Comparison of ENCODE assay signal across 1 cellular context in genomic region chr13:33260168-33261098, GRCh38.
A peak's percentile ranks its signal among the peaks of the same experiment; 100 is the strongest.
TF ChIP-seq lines count a peak whose summit lies in the region.

No MANE protein-coding gene starts in this region.

TF ChIP-seq in HepG2, 621 proteins besides CTCF, POLR2A, EP300 and RAD21 (continued from another document and continues in another):
- TF ChIP-seq, protein P1, sequence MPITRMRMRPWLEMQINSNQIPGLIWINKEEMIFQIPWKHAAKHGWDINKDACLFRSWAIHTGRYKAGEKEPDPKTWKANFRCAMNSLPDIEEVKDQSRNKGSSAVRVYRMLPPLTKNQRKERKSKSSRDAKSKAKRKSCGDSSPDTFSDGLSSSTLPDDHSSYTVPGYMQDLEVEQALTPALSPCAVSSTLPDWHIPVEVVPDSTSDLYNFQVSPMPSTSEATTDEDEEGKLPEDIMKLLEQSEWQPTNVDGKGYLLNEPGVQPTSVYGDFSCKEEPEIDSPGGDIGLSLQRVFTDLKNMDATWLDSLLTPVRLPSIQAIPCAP (CRISPR knock-in tag; IDR thresholded peaks at IDR 0.05; ENCODE audit: low read depth): no peak
- no peak for TF ChIP-seq ZNF577 (CRISPR knock-in tag; IDR thresholded peaks at IDR 0.05; ENCODE audit: borderline replicate concordance, low read depth)
- no peak for TF ChIP-seq AHR (CRISPR knock-in tag; IDR thresholded peaks at IDR 0.05)
- TF ChIP-seq ZBTB38 (CRISPR knock-in tag; IDR thresholded peaks at IDR 0.05): no peak
- TF ChIP-seq ZNF546 (CRISPR knock-in tag; conservative IDR thresholded peaks at IDR 0.05): no peak
- TF ChIP-seq ZNF619 (CRISPR knock-in tag; IDR thresholded peaks at IDR 0.05): no peak
- peak; percentile 85 for TF ChIP-seq HOXA3 (CRISPR knock-in tag; IDR thresholded peaks at IDR 0.05)
- peak; percentile 87 for TF ChIP-seq YY1 (IDR thresholded peaks at IDR 0.05; ENCODE audit: insufficient read depth, insufficient replicate concordance, low read depth, low read length)
- TF ChIP-seq PCBP1 (IDR thresholded peaks at IDR 0.05; ENCODE audit: borderline replicate concordance, low read depth, low read length): no peak
- TF ChIP-seq SCMH1 (CRISPR knock-in tag; IDR thresholded peaks at IDR 0.05; ENCODE audit: borderline replicate concordance): no peak
- no peak for TF ChIP-seq ATM (IDR thresholded peaks at IDR 0.05; ENCODE audit: borderline replicate concordance)
- TF ChIP-seq ZNF501 (CRISPR knock-in tag; IDR thresholded peaks at IDR 0.05): peak; percentile 73; the same call in 1 of the 2 replicates
- TF ChIP-seq HDAC2 (CRISPR knock-in tag; IDR thresholded peaks at IDR 0.05): peak; percentile 96
- no peak for TF ChIP-seq ZNF263 (CRISPR knock-in tag; IDR thresholded peaks at IDR 0.05)
- TF ChIP-seq FOXA1 (IDR thresholded peaks at IDR 0.05): 0 out of 2 replicates have a peak, but pooled peaks have one; percentile 55
- TF ChIP-seq FOXA1 (CRISPR knock-in tag; IDR thresholded peaks at IDR 0.05): peak; percentile 97
- peak; percentile 90 for TF ChIP-seq THRA (CRISPR knock-in tag; IDR thresholded peaks at IDR 0.05; ENCODE audit: borderline replicate concordance)
- TF ChIP-seq TCF7 (IDR thresholded peaks at IDR 0.05; ENCODE audit: low read depth): peak; percentile 100
- TF ChIP-seq, protein P2, sequence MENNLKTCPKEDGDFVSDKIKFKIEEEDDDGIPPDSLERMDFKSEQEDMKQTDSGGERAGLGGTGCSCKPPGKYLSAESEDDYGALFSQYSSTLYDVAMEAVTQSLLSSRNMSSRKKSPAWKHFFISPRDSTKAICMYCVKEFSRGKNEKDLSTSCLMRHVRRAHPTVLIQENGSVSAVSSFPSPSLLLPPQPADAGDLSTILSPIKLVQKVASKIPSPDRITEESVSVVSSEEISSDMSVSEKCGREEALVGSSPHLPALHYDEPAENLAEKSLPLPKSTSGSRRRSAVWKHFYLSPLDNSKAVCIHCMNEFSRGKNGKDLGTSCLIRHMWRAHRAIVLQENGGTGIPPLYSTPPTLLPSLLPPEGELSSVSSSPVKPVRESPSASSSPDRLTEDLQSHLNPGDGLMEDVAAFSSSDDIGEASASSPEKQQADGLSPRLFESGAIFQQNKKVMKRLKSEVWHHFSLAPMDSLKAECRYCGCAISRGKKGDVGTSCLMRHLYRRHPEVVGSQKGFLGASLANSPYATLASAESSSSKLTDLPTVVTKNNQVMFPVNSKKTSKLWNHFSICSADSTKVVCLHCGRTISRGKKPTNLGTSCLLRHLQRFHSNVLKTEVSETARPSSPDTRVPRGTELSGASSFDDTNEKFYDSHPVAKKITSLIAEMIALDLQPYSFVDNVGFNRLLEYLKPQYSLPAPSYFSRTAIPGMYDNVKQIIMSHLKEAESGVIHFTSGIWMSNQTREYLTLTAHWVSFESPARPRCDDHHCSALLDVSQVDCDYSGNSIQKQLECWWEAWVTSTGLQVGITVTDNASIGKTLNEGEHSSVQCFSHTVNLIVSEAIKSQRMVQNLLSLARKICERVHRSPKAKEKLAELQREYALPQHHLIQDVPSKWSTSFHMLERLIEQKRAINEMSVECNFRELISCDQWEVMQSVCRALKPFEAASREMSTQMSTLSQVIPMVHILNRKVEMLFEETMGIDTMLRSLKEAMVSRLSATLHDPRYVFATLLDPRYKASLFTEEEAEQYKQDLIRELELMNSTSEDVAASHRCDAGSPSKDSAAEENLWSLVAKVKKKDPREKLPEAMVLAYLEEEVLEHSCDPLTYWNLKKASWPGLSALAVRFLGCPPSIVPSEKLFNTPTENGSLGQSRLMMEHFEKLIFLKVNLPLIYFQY (CRISPR knock-in tag; IDR thresholded peaks at IDR 0.05; ENCODE audit: borderline replicate concordance): no peak
- TF ChIP-seq, protein P3, sequence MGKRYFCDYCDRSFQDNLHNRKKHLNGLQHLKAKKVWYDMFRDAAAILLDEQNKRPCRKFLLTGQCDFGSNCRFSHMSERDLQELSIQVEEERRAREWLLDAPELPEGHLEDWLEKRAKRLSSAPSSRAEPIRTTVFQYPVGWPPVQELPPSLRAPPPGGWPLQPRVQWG (CRISPR knock-in tag; IDR thresholded peaks at IDR 0.05; ENCODE audit: borderline replicate concordance, low read depth): no peak
- no peak for TF ChIP-seq SP1 (IDR thresholded peaks at IDR 0.05)
- TF ChIP-seq SP1 (CRISPR knock-in tag; IDR thresholded peaks at IDR 0.05): 0 out of 2 replicates have a peak, but pooled peaks have one; percentile 38
- peak; percentile 67; the same call in 1 of the 2 replicates for TF ChIP-seq NCOA1 (CRISPR knock-in tag; IDR thresholded peaks at IDR 0.05)
- no peak for TF ChIP-seq HBP1 (CRISPR knock-in tag; IDR thresholded peaks at IDR 0.05; ENCODE audit: low read depth)
- TF ChIP-seq, protein P4, sequence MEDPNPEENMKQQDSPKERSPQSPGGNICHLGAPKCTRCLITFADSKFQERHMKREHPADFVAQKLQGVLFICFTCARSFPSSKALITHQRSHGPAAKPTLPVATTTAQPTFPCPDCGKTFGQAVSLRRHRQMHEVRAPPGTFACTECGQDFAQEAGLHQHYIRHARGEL (CRISPR knock-in tag; IDR thresholded peaks at IDR 0.05): no peak
- no peak for TF ChIP-seq ARNT (IDR thresholded peaks at IDR 0.05)
- peak; percentile 93 for TF ChIP-seq ZGPAT (CRISPR knock-in tag; IDR thresholded peaks at IDR 0.05)
- no peak for TF ChIP-seq ZNF841 (CRISPR knock-in tag; IDR thresholded peaks at IDR 0.05; ENCODE audit: borderline replicate concordance)
- no peak for TF ChIP-seq ZNF260 (CRISPR knock-in tag; IDR thresholded peaks at IDR 0.05; ENCODE audit: borderline replicate concordance, low read depth)
- TF ChIP-seq HES4 (CRISPR knock-in tag; IDR thresholded peaks at IDR 0.05; ENCODE audit: borderline replicate concordance): no peak
- no peak for TF ChIP-seq FLYWCH1 (CRISPR knock-in tag; IDR thresholded peaks at IDR 0.05)
- TF ChIP-seq, protein P5, sequence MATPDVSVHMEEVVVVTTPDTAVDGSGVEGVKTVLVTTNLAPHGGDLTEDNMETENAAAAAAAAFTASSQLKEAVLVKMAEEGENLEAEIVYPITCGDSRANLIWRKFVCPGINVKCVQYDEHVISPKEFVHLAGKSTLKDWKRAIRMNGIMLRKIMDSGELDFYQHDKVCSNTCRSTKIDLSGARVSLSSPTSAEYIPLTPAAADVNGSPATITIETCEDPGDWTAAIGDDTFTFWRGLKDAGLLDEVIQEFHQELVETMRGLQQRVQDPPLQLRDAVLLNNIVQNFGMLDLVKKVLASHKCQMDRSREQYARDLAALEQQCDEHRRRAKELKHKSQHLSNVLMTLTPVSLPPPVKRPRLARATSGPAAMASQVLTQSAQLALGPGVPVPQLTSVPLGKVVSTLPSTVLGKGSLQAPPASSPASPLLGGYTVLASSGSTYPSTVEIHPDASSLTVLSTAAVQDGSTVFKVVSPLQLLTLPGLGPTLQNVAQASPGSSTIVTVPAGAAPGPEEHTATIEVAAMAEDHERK (CRISPR knock-in tag; IDR thresholded peaks at IDR 0.05; ENCODE audit: low read depth): no peak
- TF ChIP-seq ERF (CRISPR knock-in tag; IDR thresholded peaks at IDR 0.05): peak; percentile 78
- TF ChIP-seq USF2 (IDR thresholded peaks at IDR 0.05; ENCODE audit: low read depth, low read length): no peak
- TF ChIP-seq USF2 (CRISPR knock-in tag; IDR thresholded peaks at IDR 0.05; ENCODE audit: borderline replicate concordance): no peak
- no peak for TF ChIP-seq RAD51 (IDR thresholded peaks at IDR 0.05; ENCODE audit: borderline replicate concordance)
- no peak; the same call in 1 of the 2 replicates for TF ChIP-seq FOSL1 (CRISPR knock-in tag; IDR thresholded peaks at IDR 0.05; ENCODE audit: borderline replicate concordance)
- 0 out of 2 replicates have a peak, but pooled peaks have one; percentile 70 for TF ChIP-seq THAP11 (CRISPR knock-in tag; IDR thresholded peaks at IDR 0.05)
- TF ChIP-seq, protein P6, sequence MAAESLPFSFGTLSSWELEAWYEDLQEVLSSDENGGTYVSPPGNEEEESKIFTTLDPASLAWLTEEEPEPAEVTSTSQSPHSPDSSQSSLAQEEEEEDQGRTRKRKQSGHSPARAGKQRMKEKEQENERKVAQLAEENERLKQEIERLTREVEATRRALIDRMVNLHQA (CRISPR knock-in tag; IDR thresholded peaks at IDR 0.05): no peak
- TF ChIP-seq ZNF10 (CRISPR knock-in tag; IDR thresholded peaks at IDR 0.05; ENCODE audit: borderline replicate concordance, low read depth): no peak
- no peak for TF ChIP-seq ZFAT (CRISPR knock-in tag; conservative IDR thresholded peaks at IDR 0.05)
- no peak for TF ChIP-seq ZFP36L2 (CRISPR knock-in tag; IDR thresholded peaks at IDR 0.05)
- no peak for TF ChIP-seq ZNF160 (CRISPR knock-in tag; IDR thresholded peaks at IDR 0.05)
- TF ChIP-seq, protein P7, sequence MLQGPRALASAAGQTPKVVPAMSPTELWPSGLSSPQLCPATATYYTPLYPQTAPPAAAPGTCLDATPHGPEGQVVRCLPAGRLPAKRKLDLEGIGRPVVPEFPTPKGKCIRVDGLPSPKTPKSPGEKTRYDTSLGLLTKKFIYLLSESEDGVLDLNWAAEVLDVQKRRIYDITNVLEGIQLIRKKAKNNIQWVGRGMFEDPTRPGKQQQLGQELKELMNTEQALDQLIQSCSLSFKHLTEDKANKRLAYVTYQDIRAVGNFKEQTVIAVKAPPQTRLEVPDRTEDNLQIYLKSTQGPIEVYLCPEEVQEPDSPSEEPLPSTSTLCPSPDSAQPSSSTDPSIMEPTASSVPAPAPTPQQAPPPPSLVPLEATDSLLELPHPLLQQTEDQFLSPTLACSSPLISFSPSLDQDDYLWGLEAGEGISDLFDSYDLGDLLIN (CRISPR knock-in tag; IDR thresholded peaks at IDR 0.05; ENCODE audit: borderline replicate concordance): no peak
- TF ChIP-seq ZNF740 (CRISPR knock-in tag; IDR thresholded peaks at IDR 0.05): no peak
- no peak for TF ChIP-seq TOPORS (CRISPR knock-in tag; IDR thresholded peaks at IDR 0.05)
- no peak for TF ChIP-seq JARID2 (CRISPR knock-in tag; IDR thresholded peaks at IDR 0.05; ENCODE audit: insufficient replicate concordance)
- TF ChIP-seq KLF13 (CRISPR knock-in tag; IDR thresholded peaks at IDR 0.05): no peak
- TF ChIP-seq, protein P8, sequence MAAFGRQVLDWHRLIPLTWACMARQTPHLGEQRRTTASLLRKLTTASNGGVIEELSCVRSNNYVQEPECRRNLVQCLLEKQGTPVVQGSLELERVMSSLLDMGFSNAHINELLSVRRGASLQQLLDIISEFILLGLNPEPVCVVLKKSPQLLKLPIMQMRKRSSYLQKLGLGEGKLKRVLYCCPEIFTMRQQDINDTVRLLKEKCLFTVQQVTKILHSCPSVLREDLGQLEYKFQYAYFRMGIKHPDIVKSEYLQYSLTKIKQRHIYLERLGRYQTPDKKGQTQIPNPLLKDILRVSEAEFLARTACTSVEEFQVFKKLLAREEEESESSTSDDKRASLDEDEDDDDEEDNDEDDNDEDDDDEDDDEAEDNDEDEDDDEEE (CRISPR knock-in tag; IDR thresholded peaks at IDR 0.05): no peak
- TF ChIP-seq TBL1XR1 (IDR thresholded peaks at IDR 0.05; ENCODE audit: borderline replicate concordance, low read length, partially characterized antibody): peak; percentile 82
- TF ChIP-seq ZNF580 (CRISPR knock-in tag; IDR thresholded peaks at IDR 0.05; ENCODE audit: borderline replicate concordance, low read depth): 0 out of 2 replicates have a peak, but pooled peaks have one; percentile 41
- TF ChIP-seq ZMYM4 (CRISPR knock-in tag; IDR thresholded peaks at IDR 0.05): peak; percentile 89; the same call in 1 of the 2 replicates
